Comparison of ENCODE assay signal across 2 cellular contexts in the genomic region with DNA sequence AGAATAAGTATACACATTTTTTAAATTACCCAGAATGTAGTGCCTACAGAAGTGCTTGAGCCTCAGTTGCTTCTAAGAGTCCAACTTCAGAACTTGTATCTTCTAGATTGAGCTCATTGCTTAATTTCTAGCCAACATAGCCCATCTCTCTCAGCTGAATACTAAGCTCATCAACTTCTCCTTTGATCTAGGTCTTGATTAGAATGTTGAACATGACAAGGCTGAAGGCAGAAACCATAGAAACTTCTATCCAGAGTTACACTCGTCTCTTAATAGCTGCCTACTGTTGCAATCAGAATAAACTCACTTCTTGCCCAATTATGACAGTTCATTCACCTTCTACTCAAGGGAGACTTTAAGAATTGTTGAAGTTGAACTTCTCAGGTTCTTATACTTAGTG.
TF ChIP-seq lines count a peak whose summit lies in the region.

No MANE protein-coding gene starts in this region.

TF ChIP-seq in IMR-90, 13 proteins besides CTCF, POLR2A, EP300 and RAD21:
- TF ChIP-seq SMC3 (IDR thresholded peaks at IDR 0.05; ENCODE audit: low read depth, low read length) (no peak), MAFK (IDR thresholded peaks at IDR 0.05; ENCODE audit: low read depth, low read length) (no peak), RFX5 (IDR thresholded peaks at IDR 0.05; ENCODE audit: low read depth, low read length) (no peak), MXI1 (IDR thresholded peaks at IDR 0.05; ENCODE audit: borderline replicate concordance, low read depth, low read length) (no peak), RCOR1 (IDR thresholded peaks at IDR 0.05; ENCODE audit: insufficient replicate concordance, low read length) (no peak), CEBPB (IDR thresholded peaks at IDR 0.05; ENCODE audit: low read depth, low read length) (no peak), MAZ (IDR thresholded peaks at IDR 0.05; ENCODE audit: borderline replicate concordance, low read depth, low read length) (no peak), NFE2L2 (IDR thresholded peaks at IDR 0.05; ENCODE audit: low read depth, low read length) (no peak), CHD1 (IDR thresholded peaks at IDR 0.05; ENCODE audit: low read depth, low read length) (no peak)
- TF ChIP-seq, protein P1, sequence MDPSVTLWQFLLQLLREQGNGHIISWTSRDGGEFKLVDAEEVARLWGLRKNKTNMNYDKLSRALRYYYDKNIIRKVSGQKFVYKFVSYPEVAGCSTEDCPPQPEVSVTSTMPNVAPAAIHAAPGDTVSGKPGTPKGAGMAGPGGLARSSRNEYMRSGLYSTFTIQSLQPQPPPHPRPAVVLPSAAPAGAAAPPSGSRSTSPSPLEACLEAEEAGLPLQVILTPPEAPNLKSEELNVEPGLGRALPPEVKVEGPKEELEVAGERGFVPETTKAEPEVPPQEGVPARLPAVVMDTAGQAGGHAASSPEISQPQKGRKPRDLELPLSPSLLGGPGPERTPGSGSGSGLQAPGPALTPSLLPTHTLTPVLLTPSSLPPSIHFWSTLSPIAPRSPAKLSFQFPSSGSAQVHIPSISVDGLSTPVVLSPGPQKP (IDR thresholded peaks at IDR 0.05; ENCODE audit: borderline replicate concordance, low read depth, low read length), result no peak
- TF ChIP-seq, protein P2, sequence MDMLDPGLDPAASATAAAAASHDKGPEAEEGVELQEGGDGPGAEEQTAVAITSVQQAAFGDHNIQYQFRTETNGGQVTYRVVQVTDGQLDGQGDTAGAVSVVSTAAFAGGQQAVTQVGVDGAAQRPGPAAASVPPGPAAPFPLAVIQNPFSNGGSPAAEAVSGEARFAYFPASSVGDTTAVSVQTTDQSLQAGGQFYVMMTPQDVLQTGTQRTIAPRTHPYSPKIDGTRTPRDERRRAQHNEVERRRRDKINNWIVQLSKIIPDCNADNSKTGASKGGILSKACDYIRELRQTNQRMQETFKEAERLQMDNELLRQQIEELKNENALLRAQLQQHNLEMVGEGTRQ (IDR thresholded peaks at IDR 0.05; ENCODE audit: low read depth, low read length), result no peak

TF ChIP-seq in endothelial cell of umbilical vein, 7 proteins besides CTCF, POLR2A, EP300 and RAD21:
- TF ChIP-seq EZH2 (IDR thresholded peaks at IDR 0.05; ENCODE audit: borderline replicate concordance, low read depth, low read length, severe bottlenecking) (no peak), FOS (IDR thresholded peaks at IDR 0.05; ENCODE audit: borderline replicate concordance, insufficient read depth, low read length) (no peak), POLR2AphosphoS5 (IDR thresholded peaks at IDR 0.05; ENCODE audit: insufficient read depth, low read depth, low read length) (no peak), MYC (IDR thresholded peaks at IDR 0.05; ENCODE audit: low read depth, low read length) (no peak), JUN (IDR thresholded peaks at IDR 0.05; ENCODE audit: borderline replicate concordance, insufficient read depth, insufficient read length, low read depth) (no peak), GATA2 (IDR thresholded peaks at IDR 0.05; ENCODE audit: insufficient read depth, insufficient read length, low read depth, low read length) (no peak)
- TF ChIP-seq, protein P3, sequence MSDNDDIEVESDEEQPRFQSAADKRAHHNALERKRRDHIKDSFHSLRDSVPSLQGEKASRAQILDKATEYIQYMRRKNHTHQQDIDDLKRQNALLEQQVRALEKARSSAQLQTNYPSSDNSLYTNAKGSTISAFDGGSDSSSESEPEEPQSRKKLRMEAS (IDR thresholded peaks at IDR 0.05; ENCODE audit: insufficient read depth, insufficient read length), result no peak
